In the genomic region with DNA sequence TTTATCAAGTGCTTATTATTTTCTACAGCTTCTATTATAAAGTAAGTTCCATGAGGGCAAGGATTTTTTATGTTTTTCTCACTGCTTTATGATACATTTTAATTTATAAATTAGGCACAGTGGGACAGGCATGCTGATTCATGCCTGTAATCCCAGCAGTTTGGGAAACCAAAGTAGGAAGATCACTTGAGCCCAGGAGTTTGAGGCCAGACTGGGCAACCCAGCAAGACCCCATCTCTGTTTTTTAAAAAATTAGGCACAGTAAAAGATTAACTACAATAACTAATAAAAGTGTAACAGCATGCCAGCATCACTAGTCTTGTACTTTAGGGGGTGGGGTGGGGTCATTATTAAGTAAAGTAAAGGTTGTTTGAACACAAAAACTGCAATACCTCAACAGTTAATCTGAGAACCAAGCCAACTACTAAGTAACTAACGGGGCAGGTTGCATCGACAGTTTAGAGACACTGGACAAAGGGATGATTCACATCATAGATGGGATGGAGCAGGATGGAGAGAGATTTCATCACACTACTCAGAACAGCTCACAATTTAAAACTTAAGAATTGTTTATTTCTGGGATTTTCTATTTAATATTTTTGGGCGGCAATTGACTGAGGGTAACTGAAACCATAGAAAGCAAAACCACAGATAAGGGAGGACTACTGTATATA, we compare ENCODE assay signal across 19 cellular contexts.
DNase-seq lines count a peak whose midpoint lies in the region; TF ChIP-seq lines count a peak whose summit lies in the region.
"Had no signal": no experiment of that assay in that cellular context is flagged by ENCODE, and none has a peak within 500 bp of the region (broad histone marks: within the 10 kb centered on the region; RNA-seq: fewer than 3 reads in every experiment).

No MANE protein-coding gene starts in this region.

- no peaks in the 10 kb centered on the region for H3K27me3 ChIP-seq in GM23248 (replicated peaks; ENCODE audit: insufficient read depth)
- H3K27me3 ChIP-seq: neutrophil, right atrium auricular region, testis had no signal

- in situ Hi-C loops in GM23248 (cut with MboI), result no loop called here

- peak overlapping the region; percentile 22 for H3K9ac ChIP-seq in GM23248

- H3K4me3 ChIP-seq in GM23248 (no peak overlapping the region), fibroblast of mammary gland (ENCODE audit: control insufficient read depth, low read depth, low read length) (no peak overlapping the region)
- H3K4me3 ChIP-seq: right atrium auricular region, testis had no signal

- no peak for TF ChIP-seq CTCF in fibroblast of mammary gland (conservative IDR thresholded peaks at IDR 0.05; ENCODE audit: control insufficient read depth, insufficient read depth, low read depth, low read length)

- H3F3A ChIP-seq in GM23248 (ENCODE audit: insufficient read depth), result no peaks in the 10 kb centered on the region; the same call in 1 of the 2 replicates

- peak overlapping the region; percentile 34 for H3K27ac ChIP-seq in GM23248
- H3K27ac ChIP-seq: neutrophil, right atrium auricular region, testis had no signal

- H4K20me1 ChIP-seq in GM23248 (ENCODE audit: insufficient read depth), result no peaks in the 10 kb centered on the region

- H2AFZ ChIP-seq in GM23248, result peak overlapping the region; percentile 28; the same call in 1 of the 2 replicates

- H3K9me3 ChIP-seq in GM23248 (ENCODE audit: low read depth), result no peaks in the 10 kb centered on the region
- H3K9me3 ChIP-seq: neutrophil, right atrium auricular region, testis had no signal

- H3K4me2 ChIP-seq in GM23248 (ENCODE audit: unreplicated experiment), result peak overlapping the region; percentile 20

- H3K4me1 ChIP-seq in GM23248 (ENCODE audit: insufficient read depth), result peaks cover 8% of the 10 kb centered on the region; the same call in 1 of the 2 replicates
- H3K4me1 ChIP-seq: testis had no signal

- no peaks in the 10 kb centered on the region for H3K9me2 ChIP-seq in GM23248 (ENCODE audit: insufficient read depth)

- H3K79me2 ChIP-seq in GM23248 (ENCODE audit: insufficient read depth), result 0 out of 2 replicates have a peak, but pooled peaks cover 5% of the 10 kb centered on the region

- no peaks in the 10 kb centered on the region for H3K36me3 ChIP-seq in GM23248 (ENCODE audit: low read depth)
- H3K36me3 ChIP-seq: neutrophil, right atrium auricular region had no signal

- peak; percentile 84 for DNase-seq in GM23248
- peak; percentile 70 for DNase-seq in amniotic epithelial cell (ENCODE audit: low read depth)
- peak; percentile 66 for DNase-seq in fibroblast of mammary gland (ENCODE audit: low read depth)
- DNase-seq in renal cortical epithelial cell (ENCODE audit: low read depth), result peak; percentile 74
- no peak for DNase-seq in CD1c-positive myeloid dendritic cell (ENCODE audit: extremely low spot score)
- no peak for DNase-seq in hippocampal formation (lab: John Stamatoyannopoulos, UW)
- no peak for DNase-seq in DMS114 treated with DMSO at 0.1 percent for 48 hours (lab: John Stamatoyannopoulos, UW; ENCODE audit: unreplicated experiment)
- DNase-seq: activated CD8-positive, alpha-beta T cell treated with anti-CD3 and anti-CD28 coated beads, Interleukin-2, amount 10 ng/mL, durations not matched to agents 7 days and 5 days; activated naive CD4-positive, alpha-beta T cell treated with anti-CD3 and anti-CD28 coated beads for 36 hours; activated T-cell treated with anti-CD3 and anti-CD28 coated beads, Interleukin-2, amount 50 U/mL, for 24 hours; AML-193; aorta; COR-L47; head of caudate nucleus; NCI-H1436 treated with DMSO at 0.1 percent for 48 hours; stimulated activated CD4-positive, alpha-beta T cell treated with anti-CD3 and anti-CD28 coated beads, Interleukin-15, amount 100 ng/mL, for 24 hours; testis had no signal

- 14 to 19% methylated on average over 3 of the region's 3 CpGs for WGBS in GM23248 (ENCODE audit: low coverage in 1 of 2, low lambda C conversion rate in 2 of 2, missing lambda C conversion rate in 2 of 2), 2 experiments

Comparison
In these comparisons a context has a peak if more than half of its experiments do, and no peak if none do; other contexts are left out.
1. DNase-seq: peak in GM23248 (single experiment), amniotic epithelial cell (single experiment), fibroblast of mammary gland (single experiment) and renal cortical epithelial cell (single experiment); none in CD1c-positive myeloid dendritic cell (single experiment), hippocampal formation (0 of 2) and DMS114 treated with DMSO at 0.1 percent for 48 hours (single experiment).